In genomic region chr16:48409839-48410610, GRCh38 we compare ENCODE assay signal across 9 cellular contexts. TPM values are rescaled to one million over a fixed set of nuclear protein-coding genes. Genes with fewer than 3 reads are reported as not detected.
A peak's percentile ranks its signal among the peaks of the same experiment; 100 is the strongest.
DNase-seq lines count a peak whose midpoint lies in the region; TF ChIP-seq lines count a peak whose summit lies in the region.
"Had no signal": no experiment of that assay in that cellular context is flagged by ENCODE, and none has a peak within 500 bp of the region (broad histone marks: within the 10 kb centered on the region; RNA-seq: fewer than 3 reads in every experiment).

No MANE protein-coding gene starts in this region.

- peaks cover 5% of the 10 kb centered on the region; the same call in 1 of the 2 replicates for H3K4me1 ChIP-seq in SJCRH30
- no peaks in the 10 kb centered on the region for H3K4me1 ChIP-seq in prostate gland (replicated peaks)

- H3K36me3 Mint-ChIP-seq in dendritic cell treated with granulocyte-macrophage colony-stimulating factor and Interleukin-4, amounts not matched to agents 40 ng/mL and 50 ng/mL, for 4 days (ENCODE audit: low read depth): no peaks in the 10 kb centered on the region
- no peaks in the 10 kb centered on the region for H3K36me3 Mint-ChIP-seq in nephron progenitor cell (ENCODE audit: low read depth)

- H3K27me3 Mint-ChIP-seq in dendritic cell treated with granulocyte-macrophage colony-stimulating factor and Interleukin-4, amounts not matched to agents 40 ng/mL and 50 ng/mL, for 4 days: peaks cover 1% of the 10 kb centered on the region
- peaks cover 11% of the 10 kb centered on the region for H3K27me3 Mint-ChIP-seq in nephron progenitor cell (ENCODE audit: low read depth, poor library complexity)

- no peaks in the 10 kb centered on the region for H3K27me3 ChIP-seq in SJCRH30
- H3K27me3 ChIP-seq in prostate gland (replicated peaks; ENCODE audit: insufficient read depth): no peaks in the 10 kb centered on the region

- H3K9me3 Mint-ChIP-seq in dendritic cell treated with granulocyte-macrophage colony-stimulating factor and Interleukin-4, amounts not matched to agents 40 ng/mL and 50 ng/mL, for 4 days: no peaks in the 10 kb centered on the region
- H3K9me3 Mint-ChIP-seq in nephron progenitor cell: no peaks in the 10 kb centered on the region
- H3K9me3 Mint-ChIP-seq: T-helper 1 cell treated with Interleukin-12 subunit alpha and Interleukin-12 subunit beta and Interleukin-4 antibody, amounts not matched to agents 30 μg/mL and 1 μg/mL, for 36 hours had no signal

- H3K36me3 ChIP-seq in SJCRH30 (no peaks in the 10 kb centered on the region), prostate gland (no peaks in the 10 kb centered on the region)

- intact Hi-C loops in dendritic cell treated with granulocyte-macrophage colony-stimulating factor and Interleukin-4, amounts not matched to agents 40 ng/mL and 50 ng/mL, for 4 days (cut with micrococcal nuclease): loop anchor here (5.0 kb wide), 1 partner anchor 37 kb away; no protein-coding TSS in a partner anchor
- intact Hi-C loops in prostate gland (cut with DNase I): no loop called here

- 88% methylated on average over 12 of the region's 12 CpGs for WGBS in prostate gland

- H3K4me1 Mint-ChIP-seq in dendritic cell treated with granulocyte-macrophage colony-stimulating factor and Interleukin-4, amounts not matched to agents 40 ng/mL and 50 ng/mL, for 4 days (ENCODE audit: low read depth): peaks cover 37% of the 10 kb centered on the region
- peaks cover 19% of the 10 kb centered on the region for H3K4me1 Mint-ChIP-seq in nephron progenitor cell

- TF ChIP-seq CTCF in NB4 (IDR thresholded peaks at IDR 0.05; ENCODE audit: low read depth, low read length): no peak
- TF ChIP-seq CTCF in nephron progenitor cell (IDR thresholded peaks at IDR 0.05): no peak
- no peak for TF ChIP-seq CTCF in GM20000 (IDR thresholded peaks at IDR 0.05; ENCODE audit: extremely low read depth, missing control alignments)
- no peak for TF ChIP-seq CTCF in prostate gland (IDR thresholded peaks at IDR 0.05)

- H3K27ac ChIP-seq in SJCRH30: no peak overlapping the region
- no peak overlapping the region for H3K27ac ChIP-seq in prostate gland

- TF ChIP-seq POLR2A in NB4 (IDR thresholded peaks at IDR 0.05; ENCODE audit: extremely low read depth, insufficient read length) (no peak), prostate gland (IDR thresholded peaks at IDR 0.05) (no peak)

- in situ Hi-C loops in Caki2 (cut with HindIII; ENCODE audit: low pct_unique_long_range_greater_than_20kb, low sequenced_read_pairs): no loop called here

- no peaks in the 10 kb centered on the region for H3K9me3 ChIP-seq in SJCRH30 (replicated peaks)
- H3K9me3 ChIP-seq in prostate gland: no peaks in the 10 kb centered on the region

- H3K4me3 ChIP-seq in NB4 (ENCODE audit: low read depth, low read length) (no peak overlapping the region), SJCRH30 (no peak overlapping the region), prostate gland (no peak overlapping the region)

- DNase-seq in Caki2 (ENCODE audit: low read depth): peak; percentile 75
- peak; percentile 77 for DNase-seq in NB4 (ENCODE audit: low read depth)
- DNase-seq in nephron progenitor cell: no peak
- no peak for DNase-seq in amygdala (lab: John Stamatoyannopoulos, UW)
- DNase-seq in GM20000 (ENCODE audit: low spot score): no peak
- no peak for DNase-seq in SJCRH30
- DNase-seq in prostate gland (ENCODE audit: low spot score): no peak

- no peak overlapping the region for H3K4me3 Mint-ChIP-seq in dendritic cell treated with granulocyte-macrophage colony-stimulating factor and Interleukin-4, amounts not matched to agents 40 ng/mL and 50 ng/mL, for 4 days
- H3K4me3 Mint-ChIP-seq in nephron progenitor cell: no peak overlapping the region
- H3K4me3 Mint-ChIP-seq: T-helper 1 cell treated with Interleukin-12 subunit alpha and Interleukin-12 subunit beta and Interleukin-4 antibody, amounts not matched to agents 30 μg/mL and 1 μg/mL, for 36 hours had no signal

- peak overlapping the region; percentile 57 for H3K27ac Mint-ChIP-seq in dendritic cell treated with granulocyte-macrophage colony-stimulating factor and Interleukin-4, amounts not matched to agents 40 ng/mL and 50 ng/mL, for 4 days
- H3K27ac Mint-ChIP-seq in nephron progenitor cell: peak overlapping the region; percentile 39
- H3K27ac Mint-ChIP-seq: T-helper 1 cell treated with Interleukin-12 subunit alpha and Interleukin-12 subunit beta and Interleukin-4 antibody, amounts not matched to agents 30 μg/mL and 1 μg/mL, for 36 hours had no signal

RNA-seq across cellular contexts. Expression of gene SIAH1, which starts 24.8 kb away (rescaled TPM):
- 4.6 and 12.9 TPM in 2 replicates for total RNA-seq in Caki2 (2014; rRNA removed; shearing (Covaris generic); ENCODE audit: low replicate concordance)
- total RNA-seq in SJCRH30 (2014; rRNA removed; shearing (Covaris generic)): 36.8 and 41.3 TPM in 2 replicates
- 10 to 100 TPM; 24.0 to 36.1 TPM for total RNA-seq in prostate gland

Comparison
In these comparisons a context has a peak if more than half of its experiments do, and no peak if none do; other contexts are left out.
1. DNase-seq: peak in Caki2 (single experiment) and NB4 (single experiment); none in nephron progenitor cell (single experiment), amygdala (0 of 56), GM20000 (single experiment), SJCRH30 (0 of 2) and prostate gland (single experiment).